ENCODE assay signal across 10 cellular contexts in the genomic region with DNA sequence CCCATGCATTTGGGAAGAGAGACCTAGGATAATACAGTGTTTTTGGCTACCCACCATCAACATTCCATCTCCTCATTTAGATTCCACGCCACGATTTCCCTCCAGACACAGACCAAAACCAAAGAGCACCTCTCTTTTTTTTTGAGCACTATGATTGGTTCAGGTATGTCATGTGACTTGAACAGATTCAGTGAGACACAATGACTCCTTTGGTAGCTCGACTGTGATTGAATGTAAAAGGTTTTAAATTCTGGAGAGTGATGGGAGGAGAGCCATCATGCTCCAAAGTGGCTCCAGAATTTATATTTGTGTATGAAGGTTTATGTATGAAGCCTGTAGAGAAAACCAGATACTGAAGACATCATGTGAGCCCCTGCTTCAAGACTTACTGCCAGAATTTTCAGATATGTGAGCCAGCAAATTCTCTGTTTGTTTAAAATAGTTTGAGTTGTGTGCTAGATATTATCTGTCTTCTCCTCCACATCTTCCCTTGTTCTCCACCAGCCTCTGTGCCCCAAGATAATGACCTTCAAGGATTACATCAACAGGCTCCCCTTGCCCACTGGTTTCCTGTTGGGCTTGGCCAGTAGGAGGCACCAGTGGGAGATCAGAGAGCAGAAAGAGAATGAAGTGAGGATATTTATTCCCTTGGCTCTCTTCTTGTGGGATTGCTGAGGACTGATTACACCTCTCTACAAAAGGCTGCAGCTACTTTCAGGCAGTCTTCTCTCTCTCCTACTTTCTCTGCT. TPM values are rescaled to one million over a fixed set of nuclear protein-coding genes. Genes with fewer than 3 reads are reported as not detected.
DNase-seq lines count a peak whose midpoint lies in the region; ATAC-seq, FAIRE-seq and TF ChIP-seq lines count a peak whose summit lies in the region.
"Had no signal": no experiment of that assay in that cellular context is flagged by ENCODE, and none has a peak within 500 bp of the region (broad histone marks: within the 10 kb centered on the region; RNA-seq: fewer than 3 reads in every experiment).

No MANE protein-coding gene starts in this region.

- DNase-seq in SK-N-SH (no peak), OCI-LY7 (ENCODE audit: low spot score) (no peak), H1 (ENCODE audit: low read depth in 1 of 2, low spot score in 2 of 2) (peak in 1 of 2 experiments; percentile 48), small intestine (no peak), D341Med (ENCODE audit: low spot score) (no peak), NCI-H2227 treated with DMSO at 0.1 percent for 48 hours (lab: John Stamatoyannopoulos, UW) (no peak), GM12891 (ENCODE audit: insufficient read length, low spot score) (no peak)
- DNase-seq: heart left ventricle had no signal

- no peaks in the 10 kb centered on the region for H3F3A ChIP-seq in SK-N-SH (replicated peaks; ENCODE audit: insufficient read depth)

- no peaks in the 10 kb centered on the region for H4K20me1 ChIP-seq in SK-N-SH (ENCODE audit: insufficient read depth)
- H4K20me1 ChIP-seq in OCI-LY7 (ENCODE audit: insufficient read depth, low read length): no peaks in the 10 kb centered on the region
- H4K20me1 ChIP-seq in H1 (replicated peaks in 1 of 2; ENCODE audit: control insufficient read depth in 1 of 2, insufficient read depth in 2 of 2, low read length in 2 of 2): no peaks in the 10 kb centered on the region

- TF ChIP-seq RAD21 in SK-N-SH (IDR thresholded peaks at IDR 0.05; ENCODE audit: low read length) (no peak), H1 (IDR thresholded peaks at IDR 0.05 in 1 of 2, conservative IDR thresholded peaks at IDR 0.05 in 1 of 2; ENCODE audit: low read depth in 2 of 2, low read length in 2 of 2) (peak; percentile 6 to 35; a peak in 1 of 4 replicates)

- H2AFZ ChIP-seq in SK-N-SH (ENCODE audit: low read depth): no peak overlapping the region
- peak overlapping the region; percentile 35; the same call in 1 of the 2 replicates for H2AFZ ChIP-seq in OCI-LY7 (ENCODE audit: low read length)
- 0 out of 2 replicates have a peak overlapping the region, but pooled peaks have one; percentile 42 for H2AFZ ChIP-seq in H1 (ENCODE audit: low read length)

- H2BK120ac ChIP-seq in H1 (replicated peaks; ENCODE audit: low read depth, low read length): no peak overlapping the region

- WGBS in SK-N-SH (ENCODE audit: low lambda C conversion rate): 71% methylated on average over 3 of the region's 3 CpGs
- 87% methylated on average over 3 of the region's 3 CpGs; no CpG with 5 or more reads in 1 of the 2 experiments for WGBS in H1 (ENCODE audit: extremely low coverage in 1 of 2, insufficient coverage in 1 of 2, insufficient read length in 1 of 2, insufficient replicate concordance in 2 of 2, low coverage in 1 of 2, low lambda C conversion rate in 2 of 2, missing lambda C conversion rate in 1 of 2), 2 experiments
- WGBS in small intestine, 3 donors: 76 to 80% (median 80%) methylated on average over 3 of the region's 3 CpGs

- H3K23me2 ChIP-seq in H1 (ENCODE audit: low read depth, low read length): no peaks in the 10 kb centered on the region

- H3K14ac ChIP-seq in H1 (ENCODE audit: insufficient read length): no peak overlapping the region

- intact Hi-C loops in OCI-LY7 (cut with micrococcal nuclease; ENCODE audit: unreplicated experiment): no loop called here

- CTCF ChIA-PET in SK-N-SH (lab: Yijun Ruan, JAX) (interaction anchor here (1.6 kb wide), 1 partner anchor 10 kb away, joined by 4 read pairs; no protein-coding TSS in a partner anchor), OCI-LY7 (lab: Charles Lee; ENCODE audit: unreplicated experiment) (no interaction called here), H1 (lab: Charles Lee; ENCODE audit: partially characterized antibody) (interaction anchor here (1.5 to 10.9 kb wide), 4 partner anchors 11 to 114 kb away, joined by 3 to 52 read pairs (median 10); a partner anchor contains a TSS)

- H4K5ac ChIP-seq in H1 (ENCODE audit: insufficient read length, low read depth, low read length): no peak overlapping the region

- no peak overlapping the region for H3K4ac ChIP-seq in H1 (replicated peaks; ENCODE audit: insufficient read length, low read depth, low read length)

- no peaks in the 10 kb centered on the region for H3K36me3 ChIP-seq in SK-N-SH (replicated peaks in 1 of 2; ENCODE audit: control insufficient read depth in 1 of 2, insufficient read depth in 2 of 2, low read length in 1 of 2)
- H3K36me3 ChIP-seq in OCI-LY7 (ENCODE audit: insufficient read depth, low read length): no peaks in the 10 kb centered on the region
- H3K36me3 ChIP-seq in H1 (ENCODE audit: control insufficient read depth in 2 of 4, insufficient read depth in 4 of 4, low read length in 3 of 4): no peaks in the 10 kb centered on the region
- H3K36me3 ChIP-seq in small intestine (ENCODE audit: control insufficient read depth in 2 of 2, insufficient read depth in 2 of 2, low read length in 2 of 2): no peaks in the 10 kb centered on the region
- H3K36me3 ChIP-seq: heart left ventricle, SJCRH30 had no signal

- H3K23ac ChIP-seq in H1 (ENCODE audit: insufficient read length): no peak overlapping the region

- no peak overlapping the region for H3K18ac ChIP-seq in H1 (ENCODE audit: extremely low read depth, low read length)

- no peak for FAIRE-seq in H1 (lab: Jason Lieb, UNC)
- no peak for FAIRE-seq in small intestine (lab: Jason Lieb, UNC)
- FAIRE-seq in GM12891 (lab: Jason Lieb, UNC): no peak

- TF ChIP-seq POLR2A in H1 (IDR thresholded peaks at IDR 0.05; ENCODE audit: control extremely low read depth in 1 of 2, low read depth in 2 of 2, low read length in 2 of 2): no peak
- no peak for TF ChIP-seq POLR2A in GM12891 (IDR thresholded peaks at IDR 0.05; ENCODE audit: low read depth, low read length)

- POLR2A ChIA-PET in SK-N-SH (lab: Yijun Ruan, JAX) (no interaction called here), OCI-LY7 (lab: Charles Lee) (interaction anchor here (0.7 kb wide), 1 partner anchor 295 kb away, joined by 3 read pairs; no protein-coding TSS in a partner anchor), H1 (lab: Charles Lee; ENCODE audit: partially characterized antibody) (no interaction called here)

- H2BK12ac ChIP-seq in H1 (ENCODE audit: low read depth, low read length): no peak overlapping the region

- H2BK5ac ChIP-seq in H1 (ENCODE audit: low read depth, low read length): no peak overlapping the region

- H3K4me1 ChIP-seq in SK-N-SH (ENCODE audit: control insufficient read depth in 1 of 2, insufficient read depth in 2 of 2, low read depth in 1 of 2, low read length in 1 of 2) (peaks cover 0 to 5% of the 10 kb centered on the region in 2 experiments; a peak in 1 of 4 replicates), OCI-LY7 (ENCODE audit: insufficient read depth, low read length, poor library complexity, severe bottlenecking) (no peaks in the 10 kb centered on the region), H1 (replicated peaks in 1 of 4; ENCODE audit: control insufficient read depth in 3 of 4, insufficient read depth in 4 of 4, low read length in 3 of 4) (no peaks in the 10 kb centered on the region), small intestine (ENCODE audit: control insufficient read depth in 2 of 2, insufficient read depth in 1 of 2, low read depth in 1 of 2, low read length in 1 of 2) (no peaks in the 10 kb centered on the region)
- H3K4me1 ChIP-seq: SJCRH30 had no signal

- no peaks in the 10 kb centered on the region for H3K27me3 ChIP-seq in SK-N-SH (ENCODE audit: insufficient read depth)
- H3K27me3 ChIP-seq in H1 (replicated peaks in 1 of 4; ENCODE audit: control insufficient read depth in 3 of 4, extremely low read depth in 1 of 4, insufficient read depth in 3 of 4, low read length in 3 of 4): no peaks in the 10 kb centered on the region
- no peaks in the 10 kb centered on the region for H3K27me3 ChIP-seq in small intestine (ENCODE audit: control insufficient read depth in 2 of 2, insufficient read depth in 2 of 2, low read length in 2 of 2)
- H3K27me3 ChIP-seq: heart left ventricle, SJCRH30 had no signal

- H3K27ac ChIP-seq in SK-N-SH (ENCODE audit: low read depth in 2 of 2, low read length in 1 of 2) (no peak overlapping the region), OCI-LY7 (ENCODE audit: low read depth, low read length, poor library complexity, severe bottlenecking) (no peak overlapping the region), H1 (ENCODE audit: low read depth, low read length) (no peak overlapping the region), small intestine (ENCODE audit: low read depth in 1 of 2, low read length in 1 of 2) (peak overlapping the region; percentile 28 to 67)
- H3K27ac ChIP-seq: SJCRH30 had no signal

- no peak overlapping the region for H4K91ac ChIP-seq in H1 (replicated peaks; ENCODE audit: insufficient read length, low read length)

- no peaks in the 10 kb centered on the region for H3K79me1 ChIP-seq in H1 (ENCODE audit: low read depth, low read length)

- no peaks in the 10 kb centered on the region for H3K9me3 ChIP-seq in SK-N-SH
- H3K9me3 ChIP-seq in OCI-LY7 (ENCODE audit: low read length): peaks cover 18% of the 10 kb centered on the region
- no peaks in the 10 kb centered on the region for H3K9me3 ChIP-seq in H1 (ENCODE audit: insufficient read depth in 2 of 2, low read depth in 1 of 2, low read length in 1 of 2)
- no peaks in the 10 kb centered on the region for H3K9me3 ChIP-seq in small intestine (ENCODE audit: control insufficient read depth, low read depth)
- H3K9me3 ChIP-seq: SJCRH30 had no signal

- no peak overlapping the region for H3K4me3 ChIP-seq in SK-N-SH (ENCODE audit: low read depth in 2 of 2, low read length in 1 of 2)
- no peak overlapping the region for H3K4me3 ChIP-seq in OCI-LY7 (ENCODE audit: low read depth, low read length, poor library complexity, severe bottlenecking)
- no peak overlapping the region for H3K4me3 ChIP-seq in H1 (ENCODE audit: extremely low read depth in 1 of 4, insufficient read depth in 2 of 4, low read depth in 3 of 4, low read length in 4 of 4)
- H3K4me3 ChIP-seq in small intestine (ENCODE audit: low read depth in 1 of 2, low read length in 2 of 2): no peak overlapping the region
- H3K4me3 ChIP-seq: heart left ventricle, SJCRH30 had no signal

- H3K79me2 ChIP-seq in SK-N-SH (ENCODE audit: insufficient read depth): no peaks in the 10 kb centered on the region
- H3K79me2 ChIP-seq in OCI-LY7 (ENCODE audit: insufficient read depth, low read depth, low read length): no peaks in the 10 kb centered on the region
- H3K79me2 ChIP-seq in H1 (ENCODE audit: control insufficient read depth in 1 of 2, insufficient read depth in 2 of 2, low read length in 2 of 2): no peaks in the 10 kb centered on the region

- H3K9ac ChIP-seq in SK-N-SH (no peak overlapping the region), H1 (replicated peaks in 1 of 4; ENCODE audit: extremely low read depth in 1 of 4, low read depth in 3 of 4, low read length in 3 of 4) (no peak overlapping the region)

- no peak overlapping the region for H2BK15ac ChIP-seq in H1 (ENCODE audit: low read length)

- ATAC-seq in SK-N-SH treated with all-trans-retinoic acid at 6 μM for 48 hours: no peak
- ATAC-seq: heart left ventricle had no signal

- BruUV-seq in OCI-LY7 (replicated peaks; lab: Mats Ljungman, UMichigan): no TSS peak

- TF ChIP-seq EP300 in SK-N-SH (IDR thresholded peaks at IDR 0.05; ENCODE audit: borderline replicate concordance in 1 of 2, low read depth in 1 of 2, low read length in 1 of 2): no peak
- no peak for TF ChIP-seq EP300 in H1 (IDR thresholded peaks at IDR 0.05; ENCODE audit: borderline replicate concordance in 1 of 2, low read depth in 2 of 2, low read length in 2 of 2)

- TF ChIP-seq CTCF in SK-N-SH (IDR thresholded peaks at IDR 0.05): peak; percentile 28
- TF ChIP-seq CTCF in OCI-LY7 (conservative IDR thresholded peaks at IDR 0.05; ENCODE audit: low read length): peak; percentile 59
- TF ChIP-seq CTCF in H1 (IDR thresholded peaks at IDR 0.05; ENCODE audit: control extremely low read depth in 1 of 3, insufficient read depth in 1 of 3, low read depth in 1 of 3, low read length in 3 of 3): peak; percentile 30 to 45 (median 38); a peak in 3 of 4 replicates

- no peak overlapping the region for H2AK5ac ChIP-seq in H1 (ENCODE audit: low read depth, low read length)

- no peak overlapping the region for H2BK20ac ChIP-seq in H1 (ENCODE audit: low read length)

- no peak overlapping the region for H3K56ac ChIP-seq in H1 (replicated peaks; ENCODE audit: insufficient read length, low read depth, low read length)

- no peaks in the 10 kb centered on the region for H3K9me2 ChIP-seq in SK-N-SH
- H3K9me2 ChIP-seq in OCI-LY7 (ENCODE audit: insufficient read depth, low read length): no peaks in the 10 kb centered on the region

- H3K4me2 ChIP-seq in SK-N-SH: no peak overlapping the region
- no peak overlapping the region for H3K4me2 ChIP-seq in OCI-LY7 (ENCODE audit: low read length)
- H3K4me2 ChIP-seq in H1 (ENCODE audit: insufficient read depth in 1 of 2, low read depth in 2 of 2, low read length in 2 of 2): no peak overlapping the region

- H4K8ac ChIP-seq in H1 (ENCODE audit: extremely low read depth, insufficient read depth, low read length): no peak overlapping the region

RNA-seq across cellular contexts. Expression of a gene that starts 12.5 kb away (rescaled TPM):
- polyA plus RNA-seq in SK-N-SH (2012; rRNA removed): 24.0 and 26.9 TPM in 2 replicates
- 22.7 and 23.9 TPM in 2 replicates for polyA plus RNA-seq in SK-N-SH (2012; cell fraction: cytosol; rRNA removed)
- 34.1 and 42.3 TPM in 2 replicates for polyA plus RNA-seq in SK-N-SH (2012; cell fraction: nucleus; rRNA removed)
- total RNA-seq in OCI-LY7 (2014; rRNA removed; shearing (Covaris generic)): 8.8 and 16.3 TPM in 2 replicates
- 28.6 and 29.4 TPM in 2 replicates for total RNA-seq in OCI-LY7 (2022)
- total RNA-seq in H1 (2021; fragmentation: NEBNext Ultra II Directional; extraction: Animal tissue kit (Norgen Biotek cat#: 25700)): 19.7 and 22.1 TPM in 2 replicates
- 22.5 and 31.1 TPM in 2 replicates for polyA plus RNA-seq in H1 (2011; rRNA removed)
- 24.4 TPM for polyA plus RNA-seq in H1 (2011; cell fraction: cytosol; rRNA removed)
- polyA plus RNA-seq in H1 (2011; cell fraction: nucleus; rRNA removed): 31.6 TPM
- 19.8 to 24.7 TPM (median 21.4 TPM) in 4 replicates for polyA plus RNA-seq in H1 (2012, experiment 1 of 2)
- polyA plus RNA-seq in H1 (2012, experiment 2 of 2): 23.3 TPM
- polyA plus RNA-seq in H1 (2013, experiment 1 of 2): 19.7 TPM
- 19.4 TPM for polyA plus RNA-seq in H1 (2013, experiment 2 of 2)
- polyA minus RNA-seq in H1 (2011; rRNA and poly(A)+ RNA removed): 32.9 and 47.0 TPM in 2 replicates
- polyA minus RNA-seq in H1 (2011; cell fraction: cytosol; rRNA and poly(A)+ RNA removed): 17.0 TPM
- polyA minus RNA-seq in H1 (2011; cell fraction: nucleus; rRNA and poly(A)+ RNA removed): 14.5 TPM
- 10 to 100 TPM; 32.1 to 62.2 (median 51.6) TPM for polyA plus RNA-seq in small intestine
- 43.8 TPM for polyA plus RNA-seq in GM12891 (2012; ENCODE audit: low read depth, missing spikeins)

RNA-seq across cellular contexts. Expression of a gene that starts 14.0 kb away (rescaled TPM):
- polyA plus RNA-seq in SK-N-SH (2012; rRNA removed) (86.4 and 101 TPM in 2 replicates), H1 (2011; rRNA removed) (23.1 and 27.4 TPM in 2 replicates), small intestine (100 to 1,000 TPM in 2 of 3 donors, 10 to 100 TPM in 1; 59.6 to 443 (median 272) TPM)
- polyA plus RNA-seq in SK-N-SH (2012; cell fraction: cytosol; rRNA removed): 60.4 and 61.4 TPM in 2 replicates
- 220 and 261 TPM in 2 replicates for polyA plus RNA-seq in SK-N-SH (2012; cell fraction: nucleus; rRNA removed)
- 13.3 and 13.9 TPM in 2 replicates for total RNA-seq in OCI-LY7 (2014; rRNA removed; shearing (Covaris generic))
- 45.3 and 50.3 TPM in 2 replicates for total RNA-seq in OCI-LY7 (2022)
- total RNA-seq in H1 (2021; fragmentation: NEBNext Ultra II Directional; extraction: Animal tissue kit (Norgen Biotek cat#: 25700)): 31.9 and 34.8 TPM in 2 replicates
- 36.1 TPM for polyA plus RNA-seq in H1 (2011; cell fraction: cytosol; rRNA removed)
- 70.1 TPM for polyA plus RNA-seq in H1 (2011; cell fraction: nucleus; rRNA removed)
- 27.7 to 33.5 TPM (median 31.4 TPM) in 4 replicates for polyA plus RNA-seq in H1 (2012, experiment 1 of 2)
- polyA plus RNA-seq in H1 (2012, experiment 2 of 2): 15.4 TPM
- 17.8 TPM for polyA plus RNA-seq in H1 (2013, experiment 1 of 2)
- 18.3 TPM for polyA plus RNA-seq in H1 (2013, experiment 2 of 2)
- polyA minus RNA-seq in H1 (2011; rRNA and poly(A)+ RNA removed): 30.1 and 33.4 TPM in 2 replicates
- 17.3 TPM for polyA minus RNA-seq in H1 (2011; cell fraction: cytosol; rRNA and poly(A)+ RNA removed)
- 72.6 TPM for polyA minus RNA-seq in H1 (2011; cell fraction: nucleus; rRNA and poly(A)+ RNA removed)
- 50.4 TPM for polyA plus RNA-seq in GM12891 (2012; ENCODE audit: low read depth, missing spikeins)

RNA-seq across cellular contexts. Expression of a gene that starts 14.4 kb away (rescaled TPM):
- polyA plus RNA-seq in SK-N-SH (2012; rRNA removed): 22.3 and 31.9 TPM in 2 replicates
- 28.5 and 30.6 TPM in 2 replicates for polyA plus RNA-seq in SK-N-SH (2012; cell fraction: cytosol; rRNA removed)
- polyA plus RNA-seq in SK-N-SH (2012; cell fraction: nucleus; rRNA removed): 17.1 and 30.4 TPM in 2 replicates
- 21.4 and 22.4 TPM in 2 replicates for total RNA-seq in OCI-LY7 (2014; rRNA removed; shearing (Covaris generic))
- total RNA-seq in OCI-LY7 (2022): 42.7 and 43.7 TPM in 2 replicates
- total RNA-seq in H1 (2021; fragmentation: NEBNext Ultra II Directional; extraction: Animal tissue kit (Norgen Biotek cat#: 25700)): 45.5 and 47.0 TPM in 2 replicates
- 16.9 and 25.1 TPM in 2 replicates for polyA plus RNA-seq in H1 (2011; rRNA removed)
- 29.4 TPM for polyA plus RNA-seq in H1 (2011; cell fraction: cytosol; rRNA removed)
- 16.1 TPM for polyA plus RNA-seq in H1 (2011; cell fraction: nucleus; rRNA removed)
- 26.1 to 43.9 TPM (median 32.9 TPM) in 4 replicates for polyA plus RNA-seq in H1 (2012, experiment 1 of 2)
- 3.2 TPM for polyA plus RNA-seq in H1 (2012, experiment 2 of 2)
- polyA plus RNA-seq in H1 (2013, experiment 1 of 2): 23.4 TPM
- polyA plus RNA-seq in H1 (2013, experiment 2 of 2): 23.5 TPM
- polyA minus RNA-seq in H1 (2011; rRNA and poly(A)+ RNA removed): 27.9 and 35.6 TPM in 2 replicates
- polyA minus RNA-seq in H1 (2011; cell fraction: cytosol; rRNA and poly(A)+ RNA removed): 21.1 TPM
- 26.2 TPM for polyA minus RNA-seq in H1 (2011; cell fraction: nucleus; rRNA and poly(A)+ RNA removed)
- 10 to 100 TPM; 15.3 to 21.5 (median 18.1) TPM for polyA plus RNA-seq in small intestine
- polyA plus RNA-seq in GM12891 (2012; ENCODE audit: low read depth, missing spikeins): 27.1 TPM

Comparison
In these comparisons a context has a peak if more than half of its experiments do, and no peak if none do; other contexts are left out.
1. H3K27ac ChIP-seq: peak in small intestine (2 of 2); none in SK-N-SH (0 of 2), OCI-LY7 (single experiment) and H1 (single experiment).
2. Peak in every context shown above with its lines, with median percentiles within 50 percentile points of each other: CTCF ChIP-seq.